Comparison of ENCODE assay signal across 1 cellular context in the genomic region with DNA sequence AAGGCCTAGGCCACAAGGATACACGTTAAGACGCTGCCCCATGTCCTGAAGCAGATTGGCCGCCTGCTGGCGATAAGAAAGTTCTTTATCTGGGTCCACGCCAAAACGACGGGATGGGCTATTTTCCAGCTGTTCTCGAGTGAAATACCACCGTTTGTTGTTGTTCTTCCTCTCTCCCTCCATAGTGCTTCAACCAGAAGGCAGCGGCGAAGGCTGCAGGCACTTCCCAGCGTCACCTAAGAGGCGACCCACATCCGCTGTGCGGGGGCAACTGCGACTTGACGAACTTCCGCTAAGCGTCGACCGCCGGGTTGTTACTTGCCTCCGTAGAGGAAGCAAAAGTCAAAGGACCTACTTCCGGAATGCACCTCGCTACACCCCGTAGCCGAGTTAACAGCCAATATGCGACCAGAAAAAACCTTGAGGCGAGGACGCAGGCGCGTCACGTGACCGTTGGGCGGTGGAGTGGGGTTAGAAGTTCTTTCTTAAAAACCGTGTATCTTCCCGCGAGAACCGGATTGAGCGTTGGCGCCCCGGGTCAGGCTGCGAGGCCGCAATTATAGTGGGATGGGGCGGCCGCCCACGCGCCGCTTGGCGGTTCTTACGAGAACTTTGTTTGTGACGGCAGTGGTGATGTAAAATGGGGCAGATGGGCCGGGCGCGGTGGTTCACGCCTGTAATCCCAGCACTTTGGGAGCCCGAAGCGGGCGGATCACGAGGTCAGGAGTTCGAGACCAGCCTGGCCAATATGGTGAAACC.
TF ChIP-seq lines count a peak whose summit lies in the region.

A gene (minus strand): TSS at position 215 of the 759 bp plus-strand sequence. CDS start 32 bp downstream, at position 183.

TF ChIP-seq in GM12878, 131 proteins besides CTCF, POLR2A, EP300 and RAD21 (continued from another document):
- TF ChIP-seq, protein P1, sequence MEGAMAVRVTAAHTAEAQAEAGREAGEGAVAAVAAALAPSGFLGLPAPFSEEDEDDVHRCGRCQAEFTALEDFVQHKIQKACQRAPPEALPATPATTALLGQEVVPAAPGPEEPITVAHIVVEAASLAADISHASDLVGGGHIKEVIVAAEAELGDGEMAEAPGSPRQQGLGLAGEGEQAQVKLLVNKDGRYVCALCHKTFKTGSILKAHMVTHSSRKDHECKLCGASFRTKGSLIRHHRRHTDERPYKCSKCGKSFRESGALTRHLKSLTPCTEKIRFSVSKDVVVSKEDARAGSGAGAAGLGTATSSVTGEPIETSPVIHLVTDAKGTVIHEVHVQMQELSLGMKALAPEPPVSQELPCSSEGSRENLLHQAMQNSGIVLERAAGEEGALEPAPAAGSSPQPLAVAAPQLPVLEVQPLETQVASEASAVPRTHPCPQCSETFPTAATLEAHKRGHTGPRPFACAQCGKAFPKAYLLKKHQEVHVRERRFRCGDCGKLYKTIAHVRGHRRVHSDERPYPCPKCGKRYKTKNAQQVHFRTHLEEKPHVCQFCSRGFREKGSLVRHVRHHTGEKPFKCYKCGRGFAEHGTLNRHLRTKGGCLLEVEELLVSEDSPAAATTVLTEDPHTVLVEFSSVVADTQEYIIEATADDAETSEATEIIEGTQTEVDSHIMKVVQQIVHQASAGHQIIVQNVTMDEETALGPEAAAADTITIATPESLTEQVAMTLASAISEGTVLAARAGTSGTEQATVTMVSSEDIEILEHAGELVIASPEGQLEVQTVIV (IDR thresholded peaks at IDR 0.05; ENCODE audit: borderline replicate concordance, partially characterized antibody) = peak; percentile 61
- TF ChIP-seq, protein P2, sequence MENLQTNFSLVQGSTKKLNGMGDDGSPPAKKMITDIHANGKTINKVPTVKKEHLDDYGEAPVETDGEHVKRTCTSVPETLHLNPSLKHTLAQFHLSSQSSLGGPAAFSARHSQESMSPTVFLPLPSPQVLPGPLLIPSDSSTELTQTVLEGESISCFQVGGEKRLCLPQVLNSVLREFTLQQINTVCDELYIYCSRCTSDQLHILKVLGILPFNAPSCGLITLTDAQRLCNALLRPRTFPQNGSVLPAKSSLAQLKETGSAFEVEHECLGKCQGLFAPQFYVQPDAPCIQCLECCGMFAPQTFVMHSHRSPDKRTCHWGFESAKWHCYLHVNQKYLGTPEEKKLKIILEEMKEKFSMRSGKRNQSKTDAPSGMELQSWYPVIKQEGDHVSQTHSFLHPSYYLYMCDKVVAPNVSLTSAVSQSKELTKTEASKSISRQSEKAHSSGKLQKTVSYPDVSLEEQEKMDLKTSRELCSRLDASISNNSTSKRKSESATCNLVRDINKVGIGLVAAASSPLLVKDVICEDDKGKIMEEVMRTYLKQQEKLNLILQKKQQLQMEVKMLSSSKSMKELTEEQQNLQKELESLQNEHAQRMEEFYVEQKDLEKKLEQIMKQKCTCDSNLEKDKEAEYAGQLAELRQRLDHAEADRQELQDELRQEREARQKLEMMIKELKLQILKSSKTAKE (IDR thresholded peaks at IDR 0.05; ENCODE audit: low read depth, poor library complexity, severe bottlenecking) = peak; percentile 14
- TF ChIP-seq GABPA (IDR thresholded peaks at IDR 0.05; ENCODE audit: low read depth) = peak; percentile 96
- no peak for TF ChIP-seq JUNB (IDR thresholded peaks at IDR 0.05)
- TF ChIP-seq, protein P3, sequence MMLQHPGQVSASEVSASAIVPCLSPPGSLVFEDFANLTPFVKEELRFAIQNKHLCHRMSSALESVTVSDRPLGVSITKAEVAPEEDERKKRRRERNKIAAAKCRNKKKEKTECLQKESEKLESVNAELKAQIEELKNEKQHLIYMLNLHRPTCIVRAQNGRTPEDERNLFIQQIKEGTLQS (IDR thresholded peaks at IDR 0.05; ENCODE audit: borderline replicate concordance, extremely low read depth, low read depth, low read length) = peak; percentile 69
- TF ChIP-seq SMAD5 (IDR thresholded peaks at IDR 0.05; ENCODE audit: low read depth) = 0 out of 2 replicates have a peak, but pooled peaks have one; percentile 47
- TF ChIP-seq ETV6 (conservative IDR thresholded peaks at IDR 0.05 in 1 of 2, IDR thresholded peaks at IDR 0.05 in 1 of 2; ENCODE audit: borderline replicate concordance in 1 of 2, low read depth in 1 of 2) = peak in 1 of 2 experiments; percentile 77; a peak in 2 of 4 replicates
- no peak for TF ChIP-seq ZNF274 (IDR thresholded peaks at IDR 0.05; ENCODE audit: insufficient read depth, insufficient read length)
- TF ChIP-seq BHLHE40 (IDR thresholded peaks at IDR 0.05; ENCODE audit: borderline replicate concordance in 1 of 2, low read depth in 2 of 2, low read length in 1 of 2) = peak; percentile 88 to 98
- no peak for TF ChIP-seq HDAC2 (IDR thresholded peaks at IDR 0.05)
- peak; percentile 47 for TF ChIP-seq SPI1 (IDR thresholded peaks at IDR 0.05; ENCODE audit: borderline replicate concordance, insufficient read depth, low read depth, low read length)
- peak; percentile 77 for TF ChIP-seq ASH2L (IDR thresholded peaks at IDR 0.05; ENCODE audit: borderline replicate concordance, low read depth)
- no peak for TF ChIP-seq KDM1A (IDR thresholded peaks at IDR 0.05; ENCODE audit: borderline replicate concordance)
- TF ChIP-seq, protein P4, sequence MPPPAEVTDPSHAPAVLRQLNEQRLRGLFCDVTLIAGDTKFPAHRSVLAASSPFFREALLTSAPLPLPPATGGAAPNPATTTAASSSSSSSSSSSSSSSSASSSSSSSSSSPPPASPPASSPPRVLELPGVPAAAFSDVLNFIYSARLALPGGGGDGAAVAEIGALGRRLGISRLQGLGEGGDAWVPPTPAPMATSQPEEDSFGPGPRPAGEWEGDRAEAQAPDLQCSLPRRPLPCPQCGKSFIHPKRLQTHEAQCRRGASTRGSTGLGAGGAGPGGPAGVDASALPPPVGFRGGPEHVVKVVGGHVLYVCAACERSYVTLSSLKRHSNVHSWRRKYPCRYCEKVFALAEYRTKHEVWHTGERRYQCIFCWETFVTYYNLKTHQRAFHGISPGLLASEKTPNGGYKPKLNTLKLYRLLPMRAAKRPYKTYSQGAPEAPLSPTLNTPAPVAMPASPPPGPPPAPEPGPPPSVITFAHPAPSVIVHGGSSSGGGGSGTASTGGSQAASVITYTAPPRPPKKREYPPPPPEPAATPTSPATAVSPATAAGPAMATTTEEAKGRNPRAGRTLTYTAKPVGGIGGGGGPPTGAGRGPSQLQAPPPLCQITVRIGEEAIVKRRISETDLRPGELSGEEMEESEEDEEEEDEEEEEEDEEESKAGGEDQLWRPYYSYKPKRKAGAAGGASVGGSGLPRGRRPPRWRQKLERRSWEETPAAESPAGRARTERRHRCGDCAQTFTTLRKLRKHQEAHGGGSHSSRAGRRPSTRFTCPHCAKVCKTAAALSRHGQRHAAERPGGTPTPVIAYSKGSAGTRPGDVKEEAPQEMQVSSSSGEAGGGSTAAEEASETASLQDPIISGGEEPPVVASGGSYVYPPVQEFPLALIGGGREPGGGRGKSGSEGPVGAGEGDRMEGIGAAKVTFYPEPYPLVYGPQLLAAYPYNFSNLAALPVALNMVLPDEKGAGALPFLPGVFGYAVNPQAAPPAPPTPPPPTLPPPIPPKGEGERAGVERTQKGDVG (CRISPR knock-in tag; IDR thresholded peaks at IDR 0.05) = peak; percentile 94
